Comparison of ENCODE assay signal across 8 cellular contexts in the genomic region with DNA sequence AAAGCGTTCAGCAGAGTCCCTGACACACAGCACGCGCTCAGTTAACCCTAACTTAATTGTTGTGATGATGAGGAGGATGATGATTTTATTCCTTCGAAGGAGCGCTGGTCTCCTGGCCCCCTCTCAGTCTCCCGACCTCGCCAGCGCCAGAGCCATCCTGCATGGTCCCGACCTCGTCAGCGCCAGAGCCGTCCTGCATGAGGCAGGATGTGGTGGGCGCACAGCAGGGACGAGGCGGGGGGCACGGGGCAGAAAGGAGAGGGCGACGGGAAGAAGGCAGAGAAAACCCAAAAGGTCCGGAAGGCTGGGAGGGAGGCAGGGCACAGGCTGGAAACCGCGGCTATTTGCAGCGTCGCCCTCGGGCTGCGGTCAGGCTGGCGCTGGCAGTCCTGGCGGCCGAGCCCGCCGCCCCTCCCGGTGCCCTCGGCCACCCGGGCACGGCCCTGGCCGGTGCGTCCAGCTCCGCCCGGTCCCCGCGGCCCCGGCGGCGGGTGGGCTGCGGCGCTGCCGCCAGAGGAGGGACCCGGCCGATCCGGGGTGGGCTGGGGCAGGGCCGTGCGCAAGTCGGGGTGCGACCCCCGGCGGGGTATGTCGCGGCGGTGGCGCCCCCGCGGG. TPM values are rescaled to one million over a fixed set of nuclear protein-coding genes. Genes with fewer than 3 reads are reported as not detected.
DNase-seq lines count a peak whose midpoint lies in the region; ATAC-seq and TF ChIP-seq lines count a peak whose summit lies in the region.

No MANE protein-coding gene starts in this region.

- peak overlapping the region; percentile 87 for H3K4me2 ChIP-seq in neuronal stem cell (ENCODE audit: insufficient read depth, low read length, poor library complexity, severe bottlenecking)

- intact Hi-C loops in Panc1 (cut with micrococcal nuclease; ENCODE audit: unreplicated experiment), result loop anchor here (10.0 kb wide), 1 partner anchor 276 kb away; the partner anchor contains the start of gene NXPH3

- peak; percentile 59 for ATAC-seq in Panc1

- peak overlapping the region; percentile 65 for H3K23ac ChIP-seq in neuronal stem cell (ENCODE audit: low read depth, low read length, poor library complexity)

- POLR2A ChIA-PET in Panc1 (lab: Charles Lee) (no interaction called here), GM10248 (lab: Yijun Ruan, JAX) (no interaction called here)

- WGBS in esophagus, 2 donors, result 3 to 5% methylated on average over 43 to 61 of the region's 61 CpGs
- WGBS in neuronal stem cell (ENCODE audit: extremely low coverage in 2 of 2, insufficient read length in 2 of 2, insufficient replicate concordance in 1 of 2), 2 donors, result no CpG with 5 or more reads among the region's 61 CpGs

- H2BK15ac ChIP-seq in neuronal stem cell (ENCODE audit: low read length), result no peak overlapping the region

- H3K27ac ChIP-seq in Panc1 (ENCODE audit: low read length) (no peak overlapping the region), esophagus (ENCODE audit: low read depth in 2 of 2, low read length in 1 of 2) (peak overlapping the region in 1 of 2 donors; percentile 22), neuronal stem cell (replicated peaks; ENCODE audit: low read length) (no peak overlapping the region)

- H3K4me3 ChIP-seq in Panc1 (ENCODE audit: low read depth in 2 of 2, low read length in 2 of 2), result peak overlapping the region; percentile 48 to 59
- peak overlapping the region; percentile 48 to 74 for H3K4me3 ChIP-seq in esophagus (ENCODE audit: low read depth in 1 of 2, low read length in 2 of 2)
- peak overlapping the region; percentile 42 to 78 for H3K4me3 ChIP-seq in neuronal stem cell (ENCODE audit: low read length in 2 of 2)

- peak overlapping the region; percentile 75 for H3K9ac ChIP-seq in neuronal stem cell (ENCODE audit: low read depth, low read length, poor library complexity)

- peak overlapping the region; percentile 15 for H4K91ac ChIP-seq in neuronal stem cell (ENCODE audit: low read depth, low read length, poor library complexity)

- no TSS peak for BruUV-seq in Panc1 (replicated peaks; lab: Mats Ljungman, UMichigan)

- H3K18ac ChIP-seq in neuronal stem cell (ENCODE audit: low read length), result peak overlapping the region; percentile 96

- H2AFZ ChIP-seq in neuronal stem cell (ENCODE audit: low read length), result peak overlapping the region; percentile 95

- H3K9me3 ChIP-seq in Panc1 (ENCODE audit: control insufficient read depth, insufficient read depth, low read depth, low read length) (no peaks in the 10 kb centered on the region), esophagus (ENCODE audit: control insufficient read depth in 2 of 2, insufficient read depth in 1 of 2, low read depth in 1 of 2, low read length in 1 of 2) (no peaks in the 10 kb centered on the region), neuronal stem cell (replicated peaks in 1 of 2; ENCODE audit: control insufficient read depth in 2 of 2, insufficient read depth in 1 of 2, low read depth in 1 of 2, low read length in 2 of 2) (no peaks in the 10 kb centered on the region)

- H3K27me3 ChIP-seq in Panc1 (ENCODE audit: control insufficient read depth, insufficient read depth, low read length), result peaks cover 23% of the 10 kb centered on the region
- no peaks in the 10 kb centered on the region for H3K27me3 ChIP-seq in esophagus (ENCODE audit: control insufficient read depth in 1 of 2, insufficient read depth in 2 of 2, low read length in 2 of 2)
- peaks cover 0 to 66% (median 28%) of the 10 kb centered on the region in 3 experiments for H3K27me3 ChIP-seq in neuronal stem cell (ENCODE audit: control insufficient read depth in 3 of 3, insufficient read depth in 3 of 3, low read depth in 1 of 3, low read length in 3 of 3)

- no peak overlapping the region for H4K8ac ChIP-seq in neuronal stem cell (ENCODE audit: low read depth, low read length)

- H3K4ac ChIP-seq in neuronal stem cell (ENCODE audit: low read length), result no peak overlapping the region

- DNase-seq in GDM1 (lab: John Stamatoyannopoulos, UW) (peak; percentile 63), Panc1 (ENCODE audit: low read depth, low spot score) (no peak), neuronal stem cell (ENCODE audit: low spot score) (no peak), cerebellar nuclear complex (lab: John Stamatoyannopoulos, UW) (no peak), NCI-H1694 (lab: John Stamatoyannopoulos, UW) (no peak), GM10248 (ENCODE audit: extremely low spot score) (no peak), glomerular visceral epithelial cell (ENCODE audit: extremely low spot score) (no peak)

- H2AK5ac ChIP-seq in neuronal stem cell (ENCODE audit: low read depth, low read length), result peak overlapping the region; percentile 69

- no peaks in the 10 kb centered on the region for H3K79me1 ChIP-seq in neuronal stem cell (ENCODE audit: low read depth, low read length)

- peak overlapping the region; percentile 21 for H2BK120ac ChIP-seq in neuronal stem cell (ENCODE audit: low read depth, low read length)

- peaks cover 3% of the 10 kb centered on the region; the same call in 1 of the 2 replicates for H3K4me1 ChIP-seq in Panc1 (ENCODE audit: control insufficient read depth, insufficient read depth, low read length)
- H3K4me1 ChIP-seq in esophagus (ENCODE audit: control insufficient read depth in 2 of 2, insufficient read depth in 2 of 2, low read length in 1 of 2), result peaks cover 0 to 3% of the 10 kb centered on the region in 2 donors
- peaks cover 6 to 12% of the 10 kb centered on the region in 2 donors for H3K4me1 ChIP-seq in neuronal stem cell (ENCODE audit: control insufficient read depth in 2 of 2, insufficient read depth in 1 of 2, low read depth in 1 of 2, low read length in 2 of 2)

- TF ChIP-seq CTCF in Panc1 (IDR thresholded peaks at IDR 0.05) (no peak), GM10248 (IDR thresholded peaks at IDR 0.05; ENCODE audit: control extremely low read depth, extremely low read depth, low read depth, missing control alignments) (no peak)

- H3K14ac ChIP-seq in neuronal stem cell (ENCODE audit: low read length), result no peak overlapping the region

- no peaks in the 10 kb centered on the region for H3K36me3 ChIP-seq in Panc1 (ENCODE audit: control insufficient read depth, insufficient read depth, low read length)
- H3K36me3 ChIP-seq in esophagus (ENCODE audit: control insufficient read depth in 2 of 2, insufficient read depth in 2 of 2, low read length in 1 of 2), result no peaks in the 10 kb centered on the region
- H3K36me3 ChIP-seq in neuronal stem cell (replicated peaks in 1 of 2; ENCODE audit: control insufficient read depth in 2 of 2, insufficient read depth in 2 of 2, low read length in 2 of 2), result peaks cover 0 to 2% of the 10 kb centered on the region in 2 donors

- H2BK12ac ChIP-seq in neuronal stem cell (ENCODE audit: low read length), result no peak overlapping the region

- CTCF ChIA-PET in Panc1 (lab: Charles Lee) (no interaction called here), GM10248 (lab: Yijun Ruan, JAX) (interaction anchor here (0.6 to 2.1 kb wide), 13 partner anchors 10 to 294 kb away, joined by 3 to 10 read pairs (median 4); no protein-coding TSS in a partner anchor)

- H2BK5ac ChIP-seq in neuronal stem cell (ENCODE audit: low read length), result peak overlapping the region; percentile 26

- in situ Hi-C loops in Panc1 (cut with HindIII; ENCODE audit: low pct_unique_long_range_greater_than_20kb, low sequenced_read_pairs), result no loop called here

RNA-seq across cellular contexts. Expression of gene TAC4, which starts 3.0 kb away (rescaled TPM):
- not detected for total RNA-seq in Panc1 (2021; ENCODE audit: unreplicated experiment)
- polyA plus RNA-seq in Panc1 (2012; ENCODE audit: insufficient read length), result not detected
- not detected for polyA plus RNA-seq in esophagus
- not detected for polyA plus RNA-seq in neuronal stem cell (2013, experiment 1 of 2)
- polyA plus RNA-seq in neuronal stem cell (2013, experiment 2 of 2), result not detected
